Comparison of ENCODE assay signal across 8 cellular contexts in the genomic region with DNA sequence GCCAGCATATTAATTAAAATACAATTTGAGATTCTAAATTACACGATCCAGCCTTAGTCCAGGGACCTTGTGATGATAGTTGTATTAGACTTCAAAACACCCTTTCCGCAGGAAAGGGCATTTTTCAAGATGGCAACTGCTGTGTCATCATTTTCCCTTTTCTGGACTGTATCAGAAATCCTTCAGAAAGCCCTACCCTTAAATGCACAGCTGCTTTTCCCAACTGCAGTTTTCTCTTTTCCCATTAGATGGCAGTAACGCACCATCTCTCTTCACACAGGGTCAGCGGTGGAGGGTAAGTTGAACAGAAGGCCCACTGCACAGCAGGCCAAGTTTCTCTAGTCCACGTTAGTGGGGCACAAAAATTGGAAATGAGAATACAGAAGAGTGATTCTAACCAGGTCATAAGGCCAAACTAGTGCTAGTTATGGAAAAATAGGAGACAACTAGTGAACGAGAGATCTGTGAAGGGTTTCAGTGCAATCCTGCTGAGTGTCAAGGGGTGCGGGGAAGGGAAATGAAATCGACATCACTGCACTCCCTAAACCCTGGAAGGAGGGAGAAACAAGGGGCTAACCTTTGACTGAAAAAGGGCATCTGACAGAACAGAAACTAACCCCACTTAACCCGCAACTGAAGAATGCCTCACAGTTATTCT. TPM values are rescaled to one million over a fixed set of nuclear protein-coding genes. Genes with fewer than 3 reads are reported as not detected.
A peak's percentile ranks its signal among the peaks of the same experiment; 100 is the strongest.
DNase-seq lines count a peak whose midpoint lies in the region; ATAC-seq, FAIRE-seq and TF ChIP-seq lines count a peak whose summit lies in the region.

No MANE protein-coding gene starts in this region.

- POLR2A ChIA-PET in A673 (lab: Charles Lee; ENCODE audit: low non-redundant PET), result no interaction called here

- CTCF ChIA-PET in A673 (lab: Charles Lee), result interaction anchor here (0.6 to 1.3 kb wide), 10 partner anchors 38 to 572 kb away, joined by 3 to 15 read pairs (median 3); a partner anchor contains a TSS

- no TSS peak for BruUV-seq in A673 (replicated peaks; lab: Mats Ljungman, UMichigan)

- H3K4me3 ChIP-seq in A673 (ENCODE audit: low read depth, low read length, poor library complexity, severe bottlenecking), result no peak overlapping the region
- no peak overlapping the region for H3K4me3 ChIP-seq in GM12875 (ENCODE audit: low read depth, low read length)
- no peak overlapping the region for H3K4me3 ChIP-seq in astrocyte of the spinal cord (ENCODE audit: low read depth, low read length)
- H3K4me3 ChIP-seq in small intestine (ENCODE audit: low read depth in 1 of 2, low read length in 2 of 2), result no peak overlapping the region

- no peak for ATAC-seq in GM21717 (IDR thresholded peaks at IDR 0.05; ENCODE audit: unreplicated experiment)

- in situ Hi-C loops in astrocyte of the spinal cord (cut with HindIII; ENCODE audit: low sequenced_read_pairs), result no loop called here

- DNase-seq in A673 (ENCODE audit: low spot score) (peak; percentile 95), NCI-H187 (lab: John Stamatoyannopoulos, UW) (peak; percentile 83 to 85), T follicular helper cell (ENCODE audit: low read depth) (peak; percentile 40), astrocyte of the spinal cord (ENCODE audit: low read depth, low spot score) (peak; percentile 87), hypothalamus (lab: John Stamatoyannopoulos, UW) (peak in 39 of 51 donors; percentile 10 to 91 (median 41)), small intestine (peak; percentile 82)

- H3K9me3 ChIP-seq in A673 (ENCODE audit: low read depth, low read length, poor library complexity, severe bottlenecking) (no peaks in the 10 kb centered on the region), small intestine (ENCODE audit: control insufficient read depth, low read depth) (no peaks in the 10 kb centered on the region)

- H3K27ac ChIP-seq in A673 (ENCODE audit: low read depth, low read length, poor library complexity, severe bottlenecking) (peak overlapping the region; percentile 39), small intestine (ENCODE audit: low read depth in 1 of 2, low read length in 1 of 2) (no peak overlapping the region)

- no peaks in the 10 kb centered on the region for H3K27me3 ChIP-seq in A673 (replicated peaks; ENCODE audit: insufficient read depth, low read depth, low read length, poor library complexity)
- H3K27me3 ChIP-seq in small intestine (ENCODE audit: control insufficient read depth in 2 of 2, insufficient read depth in 2 of 2, low read length in 2 of 2), result no peaks in the 10 kb centered on the region

- no peak for FAIRE-seq in small intestine (lab: Jason Lieb, UNC)

- intact Hi-C loops in A673 (cut with micrococcal nuclease; ENCODE audit: unreplicated experiment), result loop anchor here (5.0 to 10.0 kb wide), 2 partner anchors 395 to 582 kb away; a partner anchor contains a TSS

- TF ChIP-seq CTCF in A673 (conservative IDR thresholded peaks at IDR 0.05; ENCODE audit: low read depth, low read length) (peak; percentile 95), GM12875 (IDR thresholded peaks at IDR 0.05; ENCODE audit: borderline replicate concordance, insufficient read depth, low read depth, low read length) (peak; percentile 81), astrocyte of the spinal cord (IDR thresholded peaks at IDR 0.05; ENCODE audit: low read depth, low read length) (peak; percentile 91)

- H3K36me3 ChIP-seq in A673 (ENCODE audit: insufficient read depth, low read length, poor library complexity, severe bottlenecking) (no peaks in the 10 kb centered on the region), small intestine (ENCODE audit: control insufficient read depth in 2 of 2, insufficient read depth in 2 of 2, low read length in 2 of 2) (no peaks in the 10 kb centered on the region)

- WGBS in small intestine, 3 donors, result 37 to 42% (median 38%) methylated on average over 9 of the region's 9 CpGs

- H3K4me1 ChIP-seq in A673 (ENCODE audit: insufficient read depth, low read length, poor library complexity, severe bottlenecking), result peaks cover 33% of the 10 kb centered on the region
- H3K4me1 ChIP-seq in small intestine (ENCODE audit: control insufficient read depth in 2 of 2, insufficient read depth in 1 of 2, low read depth in 1 of 2, low read length in 1 of 2), result no peaks in the 10 kb centered on the region

RNA-seq across cellular contexts. Expression of a gene that starts 22.1 kb away (rescaled TPM):
- total RNA-seq in A673 (2021), result not detected in 2 replicates
- polyA plus RNA-seq in small intestine, result 1 to 10 TPM in 1 of 3 donors, under 1 TPM in 1, not detected in 1; 0.81 to 3.4 TPM

RNA-seq across cellular contexts. Expression of a gene that starts 22.3 kb away (rescaled TPM):
- 0.04 TPM in 1 of 2 replicates, not detected in the other for total RNA-seq in A673 (2021)
- 10 to 100 TPM in 1 of 3 donors, 1 to 10 TPM in 1, under 1 TPM in 1; 0.67 to 15.5 (median 2.4) TPM for polyA plus RNA-seq in small intestine

Comparison
In these comparisons a context has a peak if more than half of its experiments do, and no peak if none do; other contexts are left out.
1. DNase-seq: peak in every context shown above with its lines; median percentile 95 in A673; 87 in astrocyte of the spinal cord; 84 in NCI-H187; 82 in small intestine; 41 in hypothalamus; 40 in T follicular helper cell.